9 cellular contexts compared by ENCODE assay signal in the genomic region with DNA sequence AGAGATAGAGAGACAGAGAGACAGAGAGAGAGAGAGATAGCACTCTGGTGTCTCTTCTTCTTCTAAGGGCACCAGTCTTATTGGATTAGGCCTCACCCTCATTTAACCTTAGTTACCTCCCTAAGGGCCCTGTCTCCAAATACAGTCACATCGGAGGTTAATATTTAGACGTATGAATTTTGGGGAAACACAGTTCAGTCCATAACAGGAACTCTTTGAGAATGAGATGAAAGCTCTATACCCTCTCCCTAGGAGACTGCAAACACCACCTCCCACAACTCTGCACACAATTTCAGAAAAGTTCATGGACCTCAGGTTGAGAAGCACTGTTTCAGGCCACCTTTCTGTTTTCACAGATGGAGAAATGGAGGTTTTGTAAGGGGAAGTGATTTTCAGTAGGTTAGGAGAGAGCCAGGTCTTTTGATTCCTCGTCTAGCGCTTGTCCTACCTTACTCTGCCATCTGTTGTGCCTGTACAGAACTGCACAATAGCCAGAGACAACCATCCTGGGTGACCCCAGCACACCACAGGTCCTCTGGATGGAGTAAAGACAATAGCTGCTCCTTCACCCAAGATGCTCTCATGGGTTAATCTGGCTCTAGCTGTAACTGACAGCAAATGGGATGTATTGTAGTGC.
DNase-seq lines count a peak whose midpoint lies in the region; ATAC-seq, FAIRE-seq and TF ChIP-seq lines count a peak whose summit lies in the region.
"Had no signal": no experiment of that assay in that cellular context is flagged by ENCODE, and none has a peak within 500 bp of the region (broad histone marks: within the 10 kb centered on the region; RNA-seq: fewer than 3 reads in every experiment).

No MANE protein-coding gene starts in this region.

- TF ChIP-seq POLR2A in erythroblast (IDR thresholded peaks at IDR 0.05; ENCODE audit: low read length) = no peak

- peak; percentile 42 for DNase-seq in DMS79 treated with DMSO at 0.1 percent for 48 hours (lab: John Stamatoyannopoulos, UW)
- no peak for DNase-seq in DMS79 (lab: John Stamatoyannopoulos, UW)
- DNase-seq in NCI-H1436 (lab: John Stamatoyannopoulos, UW) = peak; percentile 32
- peak; percentile 10 to 12 for DNase-seq in erythroblast (lab: John Stamatoyannopoulos, UW)
- no peak for DNase-seq in D341Med (ENCODE audit: low spot score)
- no peak for DNase-seq in COR-L47 (lab: John Stamatoyannopoulos, UW)
- no peak for DNase-seq in RCC 7860 (ENCODE audit: low spot score)

- peak; percentile 89 for ATAC-seq in GM21529 (IDR thresholded peaks at IDR 0.05; ENCODE audit: unreplicated experiment)

- FAIRE-seq in RCC 7860 (lab: Jason Lieb, UNC) = no peak
- FAIRE-seq: A204.1 had no signal

Comparison
In these comparisons a context has a peak if more than half of its experiments do, and no peak if none do; other contexts are left out.
1. DNase-seq: peak in DMS79 treated with DMSO at 0.1 percent for 48 hours (single experiment), NCI-H1436 (single experiment) and erythroblast (2 of 2); none in DMS79 (single experiment), D341Med (single experiment), COR-L47 (single experiment) and RCC 7860 (single experiment).